Comparison of ENCODE assay signal across 17 cellular contexts in the genomic region with DNA sequence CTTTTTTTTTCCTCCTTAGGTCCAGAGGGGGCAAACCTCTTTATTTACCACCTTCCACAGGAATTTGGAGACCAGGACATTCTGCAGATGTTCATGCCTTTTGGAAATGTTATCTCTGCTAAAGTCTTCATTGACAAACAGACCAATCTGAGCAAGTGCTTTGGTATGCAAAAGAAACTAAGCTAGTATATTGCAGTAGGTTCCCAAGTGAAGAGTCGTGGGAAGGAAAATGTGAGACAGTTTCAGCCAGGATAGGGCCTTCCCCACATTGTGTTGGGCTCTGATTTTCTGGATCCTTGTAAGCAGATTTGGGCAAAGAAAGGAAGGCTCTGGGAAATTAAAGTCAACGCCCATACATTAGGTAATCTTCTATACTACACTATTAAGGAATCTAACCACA.
DNase-seq lines count a peak whose midpoint lies in the region; ATAC-seq and TF ChIP-seq lines count a peak whose summit lies in the region.
"Had no signal": no experiment of that assay in that cellular context is flagged by ENCODE, and none has a peak within 500 bp of the region (broad histone marks: within the 10 kb centered on the region; RNA-seq: fewer than 3 reads in every experiment).

No MANE protein-coding gene starts in this region.

- peaks cover 2% of the 10 kb centered on the region for H3K27me3 Mint-ChIP-seq in HFFc6 (ENCODE audit: insufficient read depth)
- H3K27me3 Mint-ChIP-seq in naive thymus-derived CD4-positive, alpha-beta T cell: no peaks in the 10 kb centered on the region
- peaks cover 4% of the 10 kb centered on the region for H3K27me3 Mint-ChIP-seq in GM23338 (ENCODE audit: insufficient read depth, low read depth, poor library complexity)

- H3K4me3 Mint-ChIP-seq in HFFc6 (no peak overlapping the region), GM23338 (no peak overlapping the region)
- no peak overlapping the region for H3K4me3 Mint-ChIP-seq in naive thymus-derived CD4-positive, alpha-beta T cell
- H3K4me3 Mint-ChIP-seq: nephron progenitor cell had no signal

- POLR2A ChIA-PET in naive thymus-derived CD4-positive, alpha-beta T cell (lab: Charles Lee): interaction anchor here (0.7 kb wide), 1 partner anchor 175 kb away, joined by 3 read pairs; no protein-coding TSS in a partner anchor

- no peaks in the 10 kb centered on the region; the same call in 1 of the 2 replicates for H3K9me3 Mint-ChIP-seq in HFFc6
- peaks cover 0 to 2% (median 0%) of the 10 kb centered on the region in 11 donors for H3K9me3 Mint-ChIP-seq in naive thymus-derived CD4-positive, alpha-beta T cell
- H3K9me3 Mint-ChIP-seq in GM23338: no peaks in the 10 kb centered on the region
- H3K9me3 Mint-ChIP-seq: nephron progenitor cell had no signal

- H3K36me3 ChIP-seq in BLaER1 (peaks cover 67% of the 10 kb centered on the region), GM23338 (ENCODE audit: insufficient read depth) (no peaks in the 10 kb centered on the region)
- peaks cover 35 to 90% (median 65%) of the 10 kb centered on the region in 3 experiments for H3K36me3 ChIP-seq in naive thymus-derived CD4-positive, alpha-beta T cell (ENCODE audit: control insufficient read depth in 2 of 3, insufficient read depth in 3 of 3, low read length in 3 of 3)
- H3K36me3 ChIP-seq: adrenal gland had no signal

- H3K27me3 ChIP-seq in BLaER1: no peaks in the 10 kb centered on the region
- H3K27me3 ChIP-seq in naive thymus-derived CD4-positive, alpha-beta T cell (ENCODE audit: control insufficient read depth in 2 of 2, insufficient read depth in 2 of 2, low read length in 2 of 2): no peaks in the 10 kb centered on the region
- no peaks in the 10 kb centered on the region for H3K27me3 ChIP-seq in GM23338 (ENCODE audit: insufficient read depth)
- H3K27me3 ChIP-seq: adrenal gland, sigmoid colon, suprapubic skin had no signal

- H3K4me1 ChIP-seq in BLaER1 (peaks cover 67% of the 10 kb centered on the region), GM23338 (ENCODE audit: insufficient read depth) (peaks cover 29% of the 10 kb centered on the region)
- peaks cover 0 to 7% of the 10 kb centered on the region in 2 donors for H3K4me1 ChIP-seq in naive thymus-derived CD4-positive, alpha-beta T cell (ENCODE audit: control insufficient read depth in 2 of 2, insufficient read depth in 2 of 2, low read length in 2 of 2)
- H3K4me1 ChIP-seq: adrenal gland had no signal

- H4K20me1 ChIP-seq in BLaER1 (peaks cover 10% of the 10 kb centered on the region; the same call in 1 of the 2 replicates), GM23338 (replicated peaks; ENCODE audit: insufficient read depth) (peaks cover 3% of the 10 kb centered on the region; the same call in 1 of the 2 replicates)

- H3K79me2 ChIP-seq in GM23338 (replicated peaks; ENCODE audit: insufficient read depth): no peaks in the 10 kb centered on the region

- CTCF ChIA-PET in naive thymus-derived CD4-positive, alpha-beta T cell (lab: Charles Lee): no interaction called here

- H3K4me3 ChIP-seq in BLaER1: no peak overlapping the region
- H3K4me3 ChIP-seq in choroid plexus epithelial cell (ENCODE audit: low read depth, low read length): no peak overlapping the region
- H3K4me3 ChIP-seq in naive thymus-derived CD4-positive, alpha-beta T cell (ENCODE audit: low read length): no peak overlapping the region
- no peak overlapping the region for H3K4me3 ChIP-seq in GM23338
- H3K4me3 ChIP-seq: adrenal gland, sigmoid colon, suprapubic skin had no signal

- H3K4me2 ChIP-seq in BLaER1: peak overlapping the region; percentile 84
- no peak overlapping the region for H3K4me2 ChIP-seq in GM23338

- no peak for TF ChIP-seq POLR2A in erythroblast (IDR thresholded peaks at IDR 0.05; ENCODE audit: low read length)

- no peaks in the 10 kb centered on the region for H3K9me2 ChIP-seq in GM23338 (ENCODE audit: insufficient read depth)

- no peaks in the 10 kb centered on the region for H3K36me3 Mint-ChIP-seq in HFFc6 (ENCODE audit: low read depth)
- peaks cover 21 to 67% (median 55%) of the 10 kb centered on the region in 5 donors for H3K36me3 Mint-ChIP-seq in naive thymus-derived CD4-positive, alpha-beta T cell
- no peaks in the 10 kb centered on the region for H3K36me3 Mint-ChIP-seq in GM23338 (ENCODE audit: low read depth)

- no peak overlapping the region for H3K9ac ChIP-seq in BLaER1

- peaks cover 16% of the 10 kb centered on the region for H3K4me1 Mint-ChIP-seq in HFFc6 (ENCODE audit: low read depth)
- H3K4me1 Mint-ChIP-seq in naive thymus-derived CD4-positive, alpha-beta T cell: peaks cover 25 to 77% (median 52%) of the 10 kb centered on the region in 7 donors
- peaks cover 23% of the 10 kb centered on the region for H3K4me1 Mint-ChIP-seq in GM23338

- no peak for ATAC-seq in naive thymus-derived CD4-positive, alpha-beta T cell
- no peak for ATAC-seq in GM18868 (IDR thresholded peaks at IDR 0.05; ENCODE audit: unreplicated experiment)
- no peak for ATAC-seq in GM23338

- H3K9me3 ChIP-seq in BLaER1: no peaks in the 10 kb centered on the region
- no peaks in the 10 kb centered on the region for H3K9me3 ChIP-seq in naive thymus-derived CD4-positive, alpha-beta T cell (ENCODE audit: control insufficient read depth in 2 of 3, low read length in 3 of 3)
- H3K9me3 ChIP-seq: adrenal gland, sigmoid colon, suprapubic skin had no signal

- H2AFZ ChIP-seq in GM23338: no peak overlapping the region

- intact Hi-C loops in naive thymus-derived CD4-positive, alpha-beta T cell (cut with micrococcal nuclease): no loop called here

- H3F3A ChIP-seq in GM23338 (replicated peaks; ENCODE audit: low read depth): no peaks in the 10 kb centered on the region

- H3K27ac Mint-ChIP-seq in HFFc6: no peak overlapping the region
- H3K27ac Mint-ChIP-seq in naive thymus-derived CD4-positive, alpha-beta T cell: peak overlapping the region; percentile 34 to 93 (median 65)
- H3K27ac Mint-ChIP-seq in GM23338: no peak overlapping the region; the same call in 1 of the 2 replicates
- H3K27ac Mint-ChIP-seq: nephron progenitor cell had no signal

- DNase-seq in HFFc6 (peak; percentile 15), choroid plexus epithelial cell (ENCODE audit: low read depth) (peak; percentile 72), GM23338 (ENCODE audit: low spot score) (no peak), erythroblast (lab: John Stamatoyannopoulos, UW) (no peak)
- no peak for DNase-seq in naive thymus-derived CD4-positive, alpha-beta T cell
- DNase-seq in stimulated activated naive CD4-positive, alpha-beta T cell (lab: John Stamatoyannopoulos, UW): no peak
- DNase-seq: adrenal gland; effector CD4-positive, alpha-beta T cell; KG1; NCI-H146; NCI-H526; nephron progenitor cell; sigmoid colon; T-helper 9 cell had no signal

- H3K27ac ChIP-seq in BLaER1 (peak overlapping the region; percentile 80; the same call in 1 of the 2 replicates), GM23338 (ENCODE audit: low read depth) (no peak overlapping the region)
- H3K27ac ChIP-seq in naive thymus-derived CD4-positive, alpha-beta T cell (ENCODE audit: low read depth, low read length): no peak overlapping the region
- H3K27ac ChIP-seq: adrenal gland, sigmoid colon, suprapubic skin had no signal

- TF ChIP-seq CTCF in HFFc6 (IDR thresholded peaks at IDR 0.05) (no peak), choroid plexus epithelial cell (conservative IDR thresholded peaks at IDR 0.05; ENCODE audit: low read depth, low read length) (no peak), GM23338 (conservative IDR thresholded peaks at IDR 0.05; ENCODE audit: low read depth in 2 of 2) (no peak)

Comparison
In these comparisons a context has a peak if more than half of its experiments do, and no peak if none do; other contexts are left out.
1. DNase-seq: peak in HFFc6 (single experiment) and choroid plexus epithelial cell (single experiment); none in naive thymus-derived CD4-positive, alpha-beta T cell (0 of 9), GM23338 (single experiment), stimulated activated naive CD4-positive, alpha-beta T cell (0 of 6) and erythroblast (0 of 2).
2. H3K27ac Mint-ChIP-seq: peak in naive thymus-derived CD4-positive, alpha-beta T cell (9 of 9); none in HFFc6 (single experiment) and GM23338 (single experiment).